Comparison of ENCODE assay signal across 23 cellular contexts in genomic region chr1:23537296-23537993, GRCh38. TPM values are rescaled to one million over a fixed set of nuclear protein-coding genes. Genes with fewer than 3 reads are reported as not detected.
DNase-seq lines count a peak whose midpoint lies in the region; ATAC-seq, FAIRE-seq and TF ChIP-seq lines count a peak whose summit lies in the region.
"Had no signal": no experiment of that assay in that cellular context is flagged by ENCODE, and none has a peak within 500 bp of the region (broad histone marks: within the 10 kb centered on the region; RNA-seq: fewer than 3 reads in every experiment).

No MANE protein-coding gene starts in this region.

- no peak for FAIRE-seq in K562 (lab: Jason Lieb, UNC)
- FAIRE-seq: bronchial epithelial cell, GM12891, kidney had no signal

- H3K9me2 ChIP-seq in Karpas-422 (replicated peaks; ENCODE audit: insufficient read depth, low read length) = no peaks in the 10 kb centered on the region

- POLR2A ChIA-PET in K562 (lab: Yijun Ruan, JAX) = interaction anchor here (0.6 to 1.5 kb wide), 4 partner anchors 9 to 169 kb away, joined by 3 to 7 read pairs (median 3); partner anchors contain the start of gene RPL11
- POLR2A ChIA-PET in CD8-positive, alpha-beta T cell (lab: Charles Lee) = no interaction called here

- H3K4me2 ChIP-seq in Karpas-422 (ENCODE audit: low read depth, low read length, poor library complexity, severe bottlenecking) = peak overlapping the region; percentile 4
- no peak overlapping the region for H3K4me2 ChIP-seq in K562 (ENCODE audit: insufficient read depth, low read length)

- H3K27me3 Mint-ChIP-seq in osteocyte (ENCODE audit: unreplicated experiment) = no peaks in the 10 kb centered on the region
- no peaks in the 10 kb centered on the region for H3K27me3 Mint-ChIP-seq in CD8-positive, alpha-beta T cell (ENCODE audit: low read depth)

- no peak overlapping the region for H3K4me3 ChIP-seq in Karpas-422 (ENCODE audit: low read length)
- H3K4me3 ChIP-seq in K562 = no peak overlapping the region
- H3K4me3 ChIP-seq in CD8-positive, alpha-beta T cell (ENCODE audit: low read depth, low read length) = no peak overlapping the region
- H3K4me3 ChIP-seq: dorsolateral prefrontal cortex, transverse colon had no signal

- in situ Hi-C loops in K562 (cut with MboI) = loop anchor here (10.0 kb wide), 2 partner anchors 323 to 563 kb away; partner anchors contain the start of genes HTR1D and LACTBL1

- H3K9me3 ChIP-seq in Karpas-422 (ENCODE audit: low read length) = no peaks in the 10 kb centered on the region
- H3K9me3 ChIP-seq in K562 (replicated peaks; ENCODE audit: control insufficient read depth, insufficient read depth, low read depth, low read length) = no peaks in the 10 kb centered on the region
- no peaks in the 10 kb centered on the region for H3K9me3 ChIP-seq in CD8-positive, alpha-beta T cell (ENCODE audit: low read length)
- H3K9me3 ChIP-seq: transverse colon had no signal

- H3K36me3 ChIP-seq in Karpas-422 (ENCODE audit: insufficient read depth, low read length) = no peaks in the 10 kb centered on the region
- H3K36me3 ChIP-seq in K562 (ENCODE audit: control insufficient read depth, insufficient read depth, low read length) = no peaks in the 10 kb centered on the region
- H3K36me3 ChIP-seq in CD8-positive, alpha-beta T cell (ENCODE audit: insufficient read depth, low read length) = no peaks in the 10 kb centered on the region
- H3K36me3 ChIP-seq: transverse colon had no signal

- H3K4me1 Mint-ChIP-seq in osteocyte (ENCODE audit: unreplicated experiment) = peaks cover 16% of the 10 kb centered on the region
- peaks cover 16% of the 10 kb centered on the region for H3K4me1 Mint-ChIP-seq in CD8-positive, alpha-beta T cell (ENCODE audit: low read depth)

- DNase-seq in DMS 273 (lab: John Stamatoyannopoulos, UW; ENCODE audit: unreplicated experiment) (peak; percentile 46), DMS 273 treated with DMSO at 0.1 percent for 48 hours (lab: John Stamatoyannopoulos, UW) (no peak), Karpas-422 (no peak), K562 (ENCODE audit: extremely low read depth in 1 of 4, low spot score in 3 of 4) (no peak), osteocyte (ENCODE audit: extremely low spot score, unreplicated experiment) (no peak), NCI-H2081 treated with DMSO at 0.1 percent for 48 hours (lab: John Stamatoyannopoulos, UW) (no peak)
- no peak for DNase-seq in CD8-positive, alpha-beta T cell
- DNase-seq: activated naive CD8-positive, alpha-beta T cell treated with anti-CD3 and anti-CD28 coated beads, Interleukin-2, amount 10 ng/mL, durations not matched to agents 7 days and 5 days; activated T-cell treated with anti-CD3 and anti-CD28 coated beads, Interleukin-2, amount 50 U/mL, for 72 hours; CD8-positive, alpha-beta memory T cell; dorsolateral prefrontal cortex; hippocampal formation; kidney; mesendoderm; NCI-H1105; nephron progenitor cell; RPMI8226; stimulated activated CD4-positive, alpha-beta T cell treated with anti-CD3 and anti-CD28 coated beads, Interleukin-15, amount 100 ng/mL, for 24 hours; stimulated activated naive CD4-positive, alpha-beta T cell treated with Interleukin-2 at 50 U/mL for 16 hours; transverse colon had no signal

- peaks cover 23% of the 10 kb centered on the region for H3K4me1 ChIP-seq in Karpas-422 (ENCODE audit: low read length)
- peaks cover 7 to 15% of the 10 kb centered on the region in 2 experiments; a peak in 4 of 5 replicates for H3K4me1 ChIP-seq in K562 (replicated peaks in 1 of 2; ENCODE audit: control insufficient read depth in 2 of 2, insufficient read depth in 2 of 2, low read length in 2 of 2)
- H3K4me1 ChIP-seq in CD8-positive, alpha-beta T cell (ENCODE audit: insufficient read depth, low read length) = peaks cover 3% of the 10 kb centered on the region

- no TSS peak for BruUV-seq in K562 (replicated peaks; lab: Mats Ljungman, UMichigan)

- TF ChIP-seq CTCF in K562 (IDR thresholded peaks at IDR 0.05 in 2 of 3, conservative IDR thresholded peaks at IDR 0.05 in 1 of 3; ENCODE audit: insufficient read depth in 2 of 3, low read depth in 1 of 3, low read length in 3 of 3) = no peak
- no peak for TF ChIP-seq CTCF in osteocyte (IDR thresholded peaks at IDR 0.05)
- no peak for TF ChIP-seq CTCF in CD8-positive, alpha-beta T cell (IDR thresholded peaks at IDR 0.05)

- 59% methylated on average over 9 of the region's 9 CpGs for WGBS in K562 (ENCODE audit: insufficient coverage, low coverage, missing lambda C conversion rate)

- no peaks in the 10 kb centered on the region for H3K79me2 ChIP-seq in Karpas-422 (ENCODE audit: low read length)
- H3K79me2 ChIP-seq in K562 (ENCODE audit: control insufficient read depth, insufficient read depth, low read length) = no peaks in the 10 kb centered on the region

- TF ChIP-seq POLR2A in K562 (conservative IDR thresholded peaks at IDR 0.05) = no peak

- no peak for TF ChIP-seq RAD21 in K562 (CRISPR knock-in tag; conservative IDR thresholded peaks at IDR 0.05 in 1 of 2, IDR thresholded peaks at IDR 0.05 in 1 of 2)

- ATAC-seq in K562 (no peak), GM21360 (IDR thresholded peaks at IDR 0.05; ENCODE audit: unreplicated experiment) (no peak)
- ATAC-seq in CD8-positive, alpha-beta T cell = no peak
- ATAC-seq: activated T-cell treated with anti-CD3 and anti-CD28 coated beads, Interleukin-2, amount 50 U/mL, for 72 hours had no signal

- no peak for TF ChIP-seq EP300 in K562 (IDR thresholded peaks at IDR 0.05; ENCODE audit: low read length)

- H3K4me3 Mint-ChIP-seq in osteocyte (ENCODE audit: unreplicated experiment) = no peak overlapping the region
- no peak overlapping the region for H3K4me3 Mint-ChIP-seq in CD8-positive, alpha-beta T cell
- H3K4me3 Mint-ChIP-seq: activated naive CD8-positive, alpha-beta T cell treated with anti-CD3 and anti-CD28 coated beads, Interleukin-2, amount 10 ng/mL, durations not matched to agents 7 days and 5 days; activated T-cell treated with anti-CD3 and anti-CD28 coated beads, Interleukin-2, amount 50 U/mL, for 72 hours; CD8-positive, alpha-beta memory T cell; nephron progenitor cell had no signal

- no peaks in the 10 kb centered on the region for H3K9me3 Mint-ChIP-seq in osteocyte (ENCODE audit: unreplicated experiment)
- no peaks in the 10 kb centered on the region for H3K9me3 Mint-ChIP-seq in CD8-positive, alpha-beta T cell
- H3K9me3 Mint-ChIP-seq: activated naive CD8-positive, alpha-beta T cell treated with anti-CD3 and anti-CD28 coated beads, Interleukin-2, amount 10 ng/mL, durations not matched to agents 7 days and 5 days; activated T-cell treated with anti-CD3 and anti-CD28 coated beads, Interleukin-2, amount 50 U/mL, for 72 hours; CD8-positive, alpha-beta memory T cell; nephron progenitor cell had no signal

- intact Hi-C loops in K562 (cut with micrococcal nuclease) = loop anchor here (5.0 to 10.0 kb wide), 5 partner anchors 113 to 563 kb away; partner anchors contain the start of genes HNRNPR, HTR1D, LACTBL1 and TCEA3
- intact Hi-C loops in CD8-positive, alpha-beta T cell (cut with DNase I, micrococcal nuclease) = loop anchor here in 1 of 2 experiments (10.0 kb wide), 1 partner anchor 193 kb away; the partner anchor contains the start of gene HNRNPR

- no peaks in the 10 kb centered on the region for H3K36me3 Mint-ChIP-seq in osteocyte (ENCODE audit: unreplicated experiment)
- no peaks in the 10 kb centered on the region for H3K36me3 Mint-ChIP-seq in CD8-positive, alpha-beta T cell

- H3K27ac Mint-ChIP-seq in osteocyte (ENCODE audit: unreplicated experiment) = peak overlapping the region; percentile 50
- H3K27ac Mint-ChIP-seq in CD8-positive, alpha-beta T cell = no peak overlapping the region
- H3K27ac Mint-ChIP-seq: activated naive CD8-positive, alpha-beta T cell treated with anti-CD3 and anti-CD28 coated beads, Interleukin-2, amount 10 ng/mL, durations not matched to agents 7 days and 5 days; activated T-cell treated with anti-CD3 and anti-CD28 coated beads, Interleukin-2, amount 50 U/mL, for 72 hours; nephron progenitor cell had no signal

- H3K9ac ChIP-seq in Karpas-422 (ENCODE audit: low read length) (no peak overlapping the region), K562 (ENCODE audit: insufficient read depth in 1 of 2, low read depth in 2 of 2, low read length in 2 of 2) (no peak overlapping the region)

- no peaks in the 10 kb centered on the region for H3K9me1 ChIP-seq in K562 (ENCODE audit: control insufficient read depth, insufficient read depth, low read length)

- no peak overlapping the region for H3K27ac ChIP-seq in Karpas-422 (ENCODE audit: low read length)
- H3K27ac ChIP-seq in K562 (ENCODE audit: extremely low read depth, low read depth, low read length) = no peak overlapping the region
- H3K27ac ChIP-seq in CD8-positive, alpha-beta T cell (ENCODE audit: low read depth, low read length) = no peak overlapping the region
- H3K27ac ChIP-seq: dorsolateral prefrontal cortex, transverse colon had no signal

- H2AFZ ChIP-seq in Karpas-422 (ENCODE audit: low read length) (no peak overlapping the region), K562 (ENCODE audit: low read depth, low read length) (peak overlapping the region; percentile 25)

- CTCF ChIA-PET in K562 (lab: Yijun Ruan, JAX; ENCODE audit: low intra/inter-chr PET ratio) = no interaction called here
- CTCF ChIA-PET in CD8-positive, alpha-beta T cell (lab: Charles Lee) = interaction anchor here (2.1 to 23.4 kb wide), 4 partner anchors 39 to 101 kb away, joined by 15 to 1167 read pairs (median 294); no protein-coding TSS in a partner anchor

- H3K27me3 ChIP-seq in Karpas-422 (ENCODE audit: low read length) (no peaks in the 10 kb centered on the region), K562 (ENCODE audit: control insufficient read depth in 2 of 2, insufficient read depth in 2 of 2, low read length in 2 of 2) (no peaks in the 10 kb centered on the region)
- no peaks in the 10 kb centered on the region for H3K27me3 ChIP-seq in CD8-positive, alpha-beta T cell (ENCODE audit: insufficient read depth, low read length)
- H3K27me3 ChIP-seq: dorsolateral prefrontal cortex, transverse colon had no signal

- H4K20me1 ChIP-seq in Karpas-422 (ENCODE audit: insufficient read depth, low read depth, low read length) (no peaks in the 10 kb centered on the region), K562 (replicated peaks; ENCODE audit: control insufficient read depth, insufficient read depth, low read length) (no peaks in the 10 kb centered on the region)

RNA-seq across cellular contexts. Expression of gene E2F2, which starts 6.4 kb away (rescaled TPM):
- total RNA-seq in Karpas-422 (2014; rRNA removed; shearing (Covaris generic); ENCODE audit: low replicate concordance) = 6.6 and 8.0 TPM in 2 replicates
- total RNA-seq in K562 (2011; cell fraction: chromatin; rRNA removed; ENCODE audit: low replicate concordance) = 29.6 and 39.0 TPM in 2 replicates
- 13.2 and 15.8 TPM in 2 replicates for total RNA-seq in K562 (2011; cell fraction: nucleolus; rRNA removed)
- 21.7 and 23.2 TPM in 2 replicates for total RNA-seq in K562 (2011; cell fraction: nucleoplasm; rRNA removed)
- total RNA-seq in K562 (2014; rRNA removed) (14.9 and 19.9 TPM in 2 replicates), K562 (2014; rRNA removed; fragmentation: Illumina TruSeq; extraction: Trizol) (11.0 and 11.4 TPM in 2 replicates), K562 (2015; rRNA removed; fragmentation: Illumina TruSeq; extraction: Trizol) (11.7 and 12.0 TPM in 2 replicates), K562 (2021) (22.5 and 25.3 TPM in 2 replicates), osteocyte (1.3 TPM in 2 replicates)
- polyA plus RNA-seq in K562 (2011; rRNA removed) (3.1 and 4.2 TPM in 2 replicates), K562 (2014; fragmentation: Illumina TruSeq; extraction: Trizol) (14.3 and 16.1 TPM in 2 replicates), K562 (2014; fragmentation: Nextera tagmentation; extraction: Ambion mirVana) (1 to 10 TPM; 3.8 to 4.0 TPM), K562 (2014; rRNA removed) (10.1 and 10.3 TPM in 2 replicates)
- polyA plus RNA-seq in K562 (2011; cell fraction: cytosol; rRNA removed) = 3.0 and 3.9 TPM in 2 replicates
- 8.1 and 9.2 TPM in 2 replicates for polyA plus RNA-seq in K562 (2011; cell fraction: nucleus; rRNA removed)
- 9.2 and 10.2 TPM in 2 replicates for polyA plus RNA-seq in K562 (2012)
- polyA minus RNA-seq in K562 (2011; rRNA and poly(A)+ RNA removed) = 3.5 and 4.7 TPM in 2 replicates
- 5.8 and 6.5 TPM in 2 replicates for polyA minus RNA-seq in K562 (2011; cell fraction: cytosol; rRNA and poly(A)+ RNA removed)
- 5.1 and 8.9 TPM in 2 replicates for polyA minus RNA-seq in K562 (2011; cell fraction: nucleus; rRNA and poly(A)+ RNA removed)
- under 1 TPM; 0.19 to 0.38 TPM for total RNA-seq in CD8-positive, alpha-beta T cell

RNA-seq across cellular contexts. Expression of gene ID3, which starts 21.9 kb away (rescaled TPM):
- 32.0 and 33.0 TPM in 2 replicates for total RNA-seq in Karpas-422 (2014; rRNA removed; shearing (Covaris generic); ENCODE audit: low replicate concordance)
- total RNA-seq in K562 (2011; cell fraction: chromatin; rRNA removed; ENCODE audit: low replicate concordance) = 41.1 and 121 TPM in 2 replicates
- total RNA-seq in K562 (2011; cell fraction: nucleolus; rRNA removed) = 126 and 137 TPM in 2 replicates
- 87.5 and 98.1 TPM in 2 replicates for total RNA-seq in K562 (2011; cell fraction: nucleoplasm; rRNA removed)
- total RNA-seq in K562 (2014; rRNA removed) = 50.9 and 59.4 TPM in 2 replicates
- total RNA-seq in K562 (2014; rRNA removed; fragmentation: Illumina TruSeq; extraction: Trizol) = 12.6 and 17.2 TPM in 2 replicates
- 17.7 and 20.4 TPM in 2 replicates for total RNA-seq in K562 (2015; rRNA removed; fragmentation: Illumina TruSeq; extraction: Trizol)
- total RNA-seq in K562 (2021) = 42.2 and 44.8 TPM in 2 replicates
- polyA plus RNA-seq in K562 (2011; rRNA removed) = 28.6 and 59.8 TPM in 2 replicates
- 78.3 and 218 TPM in 2 replicates for polyA plus RNA-seq in K562 (2011; cell fraction: cytosol; rRNA removed)
- 52.1 and 90.3 TPM in 2 replicates for polyA plus RNA-seq in K562 (2011; cell fraction: nucleus; rRNA removed)
- polyA plus RNA-seq in K562 (2012) = 63.0 and 66.6 TPM in 2 replicates
- polyA plus RNA-seq in K562 (2014; fragmentation: Illumina TruSeq; extraction: Trizol) = 23.5 and 30.8 TPM in 2 replicates
- polyA plus RNA-seq in K562 (2014; fragmentation: Nextera tagmentation; extraction: Ambion mirVana) = 10 to 100 TPM in 1 of 2 experiments, 1 to 10 TPM in 1; 6.8 to 13.2 TPM
- 44.4 and 54.2 TPM in 2 replicates for polyA plus RNA-seq in K562 (2014; rRNA removed)
- polyA minus RNA-seq in K562 (2011; rRNA and poly(A)+ RNA removed) = 9.7 and 17.8 TPM in 2 replicates
- 23.9 and 44.6 TPM in 2 replicates for polyA minus RNA-seq in K562 (2011; cell fraction: cytosol; rRNA and poly(A)+ RNA removed)
- 65.3 and 68.1 TPM in 2 replicates for polyA minus RNA-seq in K562 (2011; cell fraction: nucleus; rRNA and poly(A)+ RNA removed)
- 73.5 and 86.9 TPM in 2 replicates for total RNA-seq in osteocyte
- total RNA-seq in CD8-positive, alpha-beta T cell = 10 to 100 TPM; 44.2 to 48.1 TPM

RNA-seq across cellular contexts. Expression of gene ASAP3, which starts 53.5 kb away (rescaled TPM):
- total RNA-seq in Karpas-422 (2014; rRNA removed; shearing (Covaris generic); ENCODE audit: low replicate concordance) = 0.60 and 0.61 TPM in 2 replicates
- total RNA-seq in K562 (2011; cell fraction: chromatin; rRNA removed; ENCODE audit: low replicate concordance) = 34.4 and 65.3 TPM in 2 replicates
- 32.2 and 34.5 TPM in 2 replicates for total RNA-seq in K562 (2011; cell fraction: nucleolus; rRNA removed)
- total RNA-seq in K562 (2011; cell fraction: nucleoplasm; rRNA removed) = 33.9 and 40.0 TPM in 2 replicates
- total RNA-seq in K562 (2014; rRNA removed) = 19.0 and 23.0 TPM in 2 replicates
- total RNA-seq in K562 (2014; rRNA removed; fragmentation: Illumina TruSeq; extraction: Trizol) = 14.3 and 14.8 TPM in 2 replicates
- 15.7 and 17.4 TPM in 2 replicates for total RNA-seq in K562 (2015; rRNA removed; fragmentation: Illumina TruSeq; extraction: Trizol)
- total RNA-seq in K562 (2021) = 27.6 and 31.2 TPM in 2 replicates
- 16.1 and 25.4 TPM in 2 replicates for polyA plus RNA-seq in K562 (2011; rRNA removed)
- polyA plus RNA-seq in K562 (2011; cell fraction: cytosol; rRNA removed) = 17.1 and 17.2 TPM in 2 replicates
- 63.8 and 76.4 TPM in 2 replicates for polyA plus RNA-seq in K562 (2011; cell fraction: nucleus; rRNA removed)
- 17.6 and 38.9 TPM in 2 replicates for polyA plus RNA-seq in K562 (2012)
- polyA plus RNA-seq in K562 (2014; fragmentation: Illumina TruSeq; extraction: Trizol) = 21.3 and 22.3 TPM in 2 replicates
- 1 to 10 TPM; 1.7 to 2.8 TPM for polyA plus RNA-seq in K562 (2014; fragmentation: Nextera tagmentation; extraction: Ambion mirVana)
- polyA plus RNA-seq in K562 (2014; rRNA removed) = 17.9 and 20.3 TPM in 2 replicates
- polyA minus RNA-seq in K562 (2011; rRNA and poly(A)+ RNA removed) = 16.7 and 24.0 TPM in 2 replicates
- 15.0 TPM in 2 replicates for polyA minus RNA-seq in K562 (2011; cell fraction: cytosol; rRNA and poly(A)+ RNA removed)
- polyA minus RNA-seq in K562 (2011; cell fraction: nucleus; rRNA and poly(A)+ RNA removed) = 10.9 and 21.7 TPM in 2 replicates
- 24.9 and 31.1 TPM in 2 replicates for total RNA-seq in osteocyte
- total RNA-seq in CD8-positive, alpha-beta T cell = 1 to 10 TPM in 1 of 2 experiments, under 1 TPM in 1; 0.81 to 1.0 TPM
